In the genomic region with DNA sequence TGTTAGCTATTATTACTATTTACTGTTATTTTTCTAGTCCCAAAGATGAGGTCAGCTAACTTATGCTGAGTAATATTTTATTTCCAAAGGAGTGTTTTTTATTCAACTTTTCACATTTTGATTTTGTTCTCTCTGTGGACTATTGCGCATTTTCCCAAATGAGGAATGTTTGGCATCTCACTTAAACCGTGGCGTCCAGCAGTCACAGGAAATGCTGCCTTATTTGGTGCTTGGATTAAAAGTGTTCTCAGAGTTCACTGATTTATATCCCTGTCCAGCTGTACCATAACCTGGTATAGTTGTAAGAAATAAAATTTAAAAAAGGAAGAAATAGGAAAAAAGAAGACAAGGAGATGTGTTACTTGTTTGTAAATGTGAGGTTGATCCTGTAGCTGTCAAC, we compare ENCODE assay signal across 14 cellular contexts.
DNase-seq lines count a peak whose midpoint lies in the region; TF ChIP-seq lines count a peak whose summit lies in the region.
"Had no signal": no experiment of that assay in that cellular context is flagged by ENCODE, and none has a peak within 500 bp of the region (broad histone marks: within the 10 kb centered on the region; RNA-seq: fewer than 3 reads in every experiment).

No MANE protein-coding gene starts in this region.

- intact Hi-C loops in tibial artery (cut with DNase I; ENCODE audit: low total_unique reads), result no loop called here

- peaks cover 25% of the 10 kb centered on the region for H3K27me3 Mint-ChIP-seq in T-helper 2 cell treated with Interferon-gamma antibody and Interleukin-4, amounts not matched to agents 5 μg/mL and 100 μg/mL, for 36 hours (ENCODE audit: low read depth)

- no peak for TF ChIP-seq CTCF in cardiac fibroblast (IDR thresholded peaks at IDR 0.05; ENCODE audit: low read depth, low read length)
- TF ChIP-seq CTCF in tibial artery (IDR thresholded peaks at IDR 0.05), result no peak

- no peaks in the 10 kb centered on the region for H3K9me3 ChIP-seq in tibial artery

- no peaks in the 10 kb centered on the region for H3K9me3 Mint-ChIP-seq in T-helper 2 cell treated with Interferon-gamma antibody and Interleukin-4, amounts not matched to agents 5 μg/mL and 100 μg/mL, for 36 hours
- H3K9me3 Mint-ChIP-seq: activated naive CD4-positive, alpha-beta T cell treated with anti-CD3 and anti-CD28 coated beads for 36 hours; stimulated activated naive CD8-positive, alpha-beta T cell treated with anti-CD3 and anti-CD28 coated beads, Interleukin-15, Interleukin-2, amounts not matched to agents 100 ng/mL and 50 ng/mL, for 24 hours had no signal

- H3K36me3 ChIP-seq in tibial artery, result no peaks in the 10 kb centered on the region

- H3K27me3 ChIP-seq in tibial artery, result no peaks in the 10 kb centered on the region

- H3K27ac Mint-ChIP-seq in T-helper 2 cell treated with Interferon-gamma antibody and Interleukin-4, amounts not matched to agents 5 μg/mL and 100 μg/mL, for 36 hours, result no peak overlapping the region
- H3K27ac Mint-ChIP-seq: activated CD8-positive, alpha-beta memory T cell treated with anti-CD3 and anti-CD28 coated beads, Interleukin-2, amount 10 ng/mL, durations not matched to agents 7 days and 5 days; activated naive CD4-positive, alpha-beta T cell treated with anti-CD3 and anti-CD28 coated beads for 36 hours; stimulated activated naive CD8-positive, alpha-beta T cell treated with anti-CD3 and anti-CD28 coated beads, Interleukin-15, Interleukin-2, amounts not matched to agents 100 ng/mL and 50 ng/mL, for 24 hours had no signal

- H3K4me1 ChIP-seq in tibial artery, result peaks cover 0 to 54% (median 36%) of the 10 kb centered on the region in 4 donors

- H3K36me3 Mint-ChIP-seq in T-helper 2 cell treated with Interferon-gamma antibody and Interleukin-4, amounts not matched to agents 5 μg/mL and 100 μg/mL, for 36 hours (ENCODE audit: low read depth), result no peaks in the 10 kb centered on the region
- H3K36me3 Mint-ChIP-seq: activated CD8-positive, alpha-beta memory T cell treated with anti-CD3 and anti-CD28 coated beads, Interleukin-2, amount 10 ng/mL, durations not matched to agents 7 days and 5 days had no signal

- H3K27ac ChIP-seq in tibial artery, result peak overlapping the region; percentile 71 to 81

- DNase-seq in HCEC 1CT, result peak; percentile 85
- DNase-seq in cardiac fibroblast (ENCODE audit: low read depth in 2 of 2), result peak; percentile 89 to 92
- peak; percentile 93 for DNase-seq in iris pigment epithelial cell (ENCODE audit: low read depth)
- DNase-seq in tibial artery, result no peak
- DNase-seq in HPDE6-E6E7 (ENCODE audit: extremely low spot score), result no peak
- DNase-seq in T-helper 2 cell treated with Interferon-gamma antibody and Interleukin-4, amounts not matched to agents 5 μg/mL and 100 μg/mL, for 36 hours (ENCODE audit: low spot score), result no peak
- no peak for DNase-seq in hippocampal formation (lab: John Stamatoyannopoulos, UW)
- DNase-seq: activated CD8-positive, alpha-beta memory T cell treated with anti-CD3 and anti-CD28 coated beads, Interleukin-2, amount 10 ng/mL, durations not matched to agents 7 days and 5 days; activated naive CD4-positive, alpha-beta T cell treated with anti-CD3 and anti-CD28 coated beads for 36 hours; cerebellar nuclear complex; MV-4-11; NCI-H2171; NK-92 treated with Interleukin-12 subunit alpha and Interleukin-12 subunit beta, amount 100 ng/mL, for 24 hours had no signal

- H3K4me3 ChIP-seq in cardiac fibroblast (replicated peaks in 1 of 2; ENCODE audit: low read depth in 2 of 2, low read length in 2 of 2), result no peak overlapping the region
- no peak overlapping the region for H3K4me3 ChIP-seq in tibial artery

- H3K4me3 Mint-ChIP-seq in T-helper 2 cell treated with Interferon-gamma antibody and Interleukin-4, amounts not matched to agents 5 μg/mL and 100 μg/mL, for 36 hours, result no peak overlapping the region
- H3K4me3 Mint-ChIP-seq: activated CD8-positive, alpha-beta memory T cell treated with anti-CD3 and anti-CD28 coated beads, Interleukin-2, amount 10 ng/mL, durations not matched to agents 7 days and 5 days; activated naive CD4-positive, alpha-beta T cell treated with anti-CD3 and anti-CD28 coated beads for 36 hours; stimulated activated naive CD8-positive, alpha-beta T cell treated with anti-CD3 and anti-CD28 coated beads, Interleukin-15, Interleukin-2, amounts not matched to agents 100 ng/mL and 50 ng/mL, for 24 hours had no signal

- no peaks in the 10 kb centered on the region for H3K4me1 Mint-ChIP-seq in T-helper 2 cell treated with Interferon-gamma antibody and Interleukin-4, amounts not matched to agents 5 μg/mL and 100 μg/mL, for 36 hours (ENCODE audit: low read depth)
- H3K4me1 Mint-ChIP-seq: activated CD8-positive, alpha-beta memory T cell treated with anti-CD3 and anti-CD28 coated beads, Interleukin-2, amount 10 ng/mL, durations not matched to agents 7 days and 5 days had no signal

Comparison
In these comparisons a context has a peak if more than half of its experiments do, and no peak if none do; other contexts are left out.
1. DNase-seq: peak in HCEC 1CT (single experiment), cardiac fibroblast (2 of 2) and iris pigment epithelial cell (single experiment); none in tibial artery (0 of 2), HPDE6-E6E7 (single experiment), T-helper 2 cell treated with Interferon-gamma antibody and Interleukin-4, amounts not matched to agents 5 μg/mL and 100 μg/mL, for 36 hours (single experiment) and hippocampal formation (0 of 2).